ENCODE assay signal across 15 cellular contexts in the genomic region with DNA sequence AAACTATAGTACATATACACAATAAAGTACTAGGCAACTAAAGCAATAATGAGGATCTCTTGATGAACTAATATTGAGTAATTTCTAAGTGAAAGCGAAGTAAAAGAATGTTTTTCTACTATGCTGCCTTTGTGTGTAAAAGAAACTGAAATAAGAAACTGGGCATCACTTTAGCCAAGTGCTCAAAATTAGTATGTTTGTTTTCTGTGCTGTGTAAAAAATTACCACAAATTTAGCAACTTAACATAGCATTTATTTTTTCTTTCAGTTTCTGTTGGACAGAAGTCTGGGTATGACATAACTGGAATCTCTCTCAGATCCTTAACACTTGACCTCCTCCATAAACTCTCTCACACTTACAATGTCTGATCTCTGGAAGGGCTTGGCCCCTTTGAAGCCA.
A peak's percentile ranks its signal among the peaks of the same experiment; 100 is the strongest.
DNase-seq lines count a peak whose midpoint lies in the region; ATAC-seq and TF ChIP-seq lines count a peak whose summit lies in the region.
"Had no signal": no experiment of that assay in that cellular context is flagged by ENCODE, and none has a peak within 500 bp of the region (broad histone marks: within the 10 kb centered on the region; RNA-seq: fewer than 3 reads in every experiment).

No MANE protein-coding gene starts in this region.

- H3K27ac ChIP-seq in ACC112 (ENCODE audit: low read depth, low read length), result no peak overlapping the region
- H3K27ac ChIP-seq in ovary, result no peak overlapping the region
- H3K27ac ChIP-seq: 22Rv1 had no signal

- TF ChIP-seq POLR2A in ovary (IDR thresholded peaks at IDR 0.05), result no peak

- H3K9me3 Mint-ChIP-seq in activated naive CD4-positive, alpha-beta T cell treated with anti-CD3 and anti-CD28 coated beads for 36 hours, result no peaks in the 10 kb centered on the region
- H3K9me3 Mint-ChIP-seq: activated T-helper 1 cell treated with anti-CD3 and anti-CD28 coated beads, Interleukin-12 subunit alpha, Interleukin-12 subunit beta, Interleukin-2, Interleukin-4 antibody, amounts not matched to agents 30 ng/mL and 10 ng/mL and 1 ng/mL, durations not matched to agents 14 hours and 24 hours and 36 hours had no signal

- no peak for TF ChIP-seq CTCF in ovary (IDR thresholded peaks at IDR 0.05)

- no peak for TF ChIP-seq EP300 in ovary (IDR thresholded peaks at IDR 0.05)

- no peaks in the 10 kb centered on the region for H3K27me3 Mint-ChIP-seq in activated naive CD4-positive, alpha-beta T cell treated with anti-CD3 and anti-CD28 coated beads for 36 hours (ENCODE audit: low read depth)

- intact Hi-C loops in ovary (cut with DNase I), result no loop called here
- intact Hi-C loops in activated naive CD4-positive, alpha-beta T cell treated with anti-CD3 and anti-CD28 coated beads for 36 hours (cut with micrococcal nuclease), result no loop called here

- H3K27ac Mint-ChIP-seq in activated naive CD4-positive, alpha-beta T cell treated with anti-CD3 and anti-CD28 coated beads for 36 hours, result no peak overlapping the region
- H3K27ac Mint-ChIP-seq: activated T-helper 1 cell treated with anti-CD3 and anti-CD28 coated beads, Interleukin-12 subunit alpha, Interleukin-12 subunit beta, Interleukin-2, Interleukin-4 antibody, amounts not matched to agents 30 ng/mL and 10 ng/mL and 1 ng/mL, durations not matched to agents 14 hours and 24 hours and 36 hours; H9 had no signal

- H3K27me3 ChIP-seq in ACC112 (ENCODE audit: insufficient read depth, low read length), result no peaks in the 10 kb centered on the region
- H3K27me3 ChIP-seq in ovary, result peaks cover under 1% of the 10 kb centered on the region

- no peaks in the 10 kb centered on the region for H3K9me3 ChIP-seq in ovary

- H3K4me3 ChIP-seq in ACC112 (ENCODE audit: low read depth, low read length) (no peak overlapping the region), ovary (no peak overlapping the region)
- H3K4me3 ChIP-seq: K562 had no signal

- no peaks in the 10 kb centered on the region for H3K36me3 Mint-ChIP-seq in activated naive CD4-positive, alpha-beta T cell treated with anti-CD3 and anti-CD28 coated beads for 36 hours (ENCODE audit: low read depth)

- no peak for DNase-seq in NCI-H1048 (lab: John Stamatoyannopoulos, UW)
- no peak for DNase-seq in ovary
- no peak for DNase-seq in stimulated activated CD4-positive, alpha-beta T cell treated with anti-CD3 and anti-CD28 coated beads, Interleukin-12 subunit alpha, Interleukin-12 subunit beta, amount 100 ng/mL, for 4 hours
- no peak for DNase-seq in activated naive CD4-positive, alpha-beta T cell treated with anti-CD3 and anti-CD28 coated beads for 36 hours
- DNase-seq: activated CD4-positive, CD25-positive, alpha-beta regulatory T cell treated with anti-CD3 and anti-CD28 coated beads, Interleukin-2, amount 50 U/mL, for 72 hours; H9; NCI-H2029 treated with DMSO at 0.1 percent for 48 hours had no signal

- 52 to 58% (median 55%) methylated on average over 1 of the region's 1 CpG for WGBS in ovary, 3 donors

- H2AFZ ChIP-seq in ACC112 (ENCODE audit: low read length, unreplicated experiment), result peak overlapping the region; percentile 25

- no peaks in the 10 kb centered on the region for H3K4me1 ChIP-seq in ACC112 (ENCODE audit: control insufficient read depth, insufficient read depth, low read length, unreplicated experiment)
- no peaks in the 10 kb centered on the region for H3K4me1 ChIP-seq in ovary (ENCODE audit: insufficient read depth)

- no peak overlapping the region for H3K4me3 Mint-ChIP-seq in activated naive CD4-positive, alpha-beta T cell treated with anti-CD3 and anti-CD28 coated beads for 36 hours
- H3K4me3 Mint-ChIP-seq: activated T-helper 1 cell treated with anti-CD3 and anti-CD28 coated beads, Interleukin-12 subunit alpha, Interleukin-12 subunit beta, Interleukin-2, Interleukin-4 antibody, amounts not matched to agents 30 ng/mL and 10 ng/mL and 1 ng/mL, durations not matched to agents 14 hours and 24 hours and 36 hours; H9 had no signal

- peak; percentile 80 for ATAC-seq in GM19324 (IDR thresholded peaks at IDR 0.05; ENCODE audit: low FRiP score, unreplicated experiment)
- ATAC-seq in HG02571 (IDR thresholded peaks at IDR 0.05; ENCODE audit: unreplicated experiment), result peak; percentile 73
- ATAC-seq in HG03139 (IDR thresholded peaks at IDR 0.05; ENCODE audit: unreplicated experiment), result peak; percentile 47
- ATAC-seq: K562, SK-N-SH treated with all-trans-retinoic acid at 6 μM for 48 hours had no signal

- no peaks in the 10 kb centered on the region for H3K4me1 Mint-ChIP-seq in activated naive CD4-positive, alpha-beta T cell treated with anti-CD3 and anti-CD28 coated beads for 36 hours (ENCODE audit: low read depth)
- H3K4me1 Mint-ChIP-seq: H9 had no signal

- CTCF ChIA-PET in activated naive CD4-positive, alpha-beta T cell treated with anti-CD3 and anti-CD28 coated beads for 36 hours (lab: Charles Lee), result no interaction called here

- H3K79me2 ChIP-seq in ACC112 (ENCODE audit: control insufficient read depth, insufficient read depth, low read length, unreplicated experiment), result no peaks in the 10 kb centered on the region

- H3K36me3 ChIP-seq in ACC112 (ENCODE audit: insufficient read depth, low read length) (no peaks in the 10 kb centered on the region), ovary (no peaks in the 10 kb centered on the region)
